In the genomic region with DNA sequence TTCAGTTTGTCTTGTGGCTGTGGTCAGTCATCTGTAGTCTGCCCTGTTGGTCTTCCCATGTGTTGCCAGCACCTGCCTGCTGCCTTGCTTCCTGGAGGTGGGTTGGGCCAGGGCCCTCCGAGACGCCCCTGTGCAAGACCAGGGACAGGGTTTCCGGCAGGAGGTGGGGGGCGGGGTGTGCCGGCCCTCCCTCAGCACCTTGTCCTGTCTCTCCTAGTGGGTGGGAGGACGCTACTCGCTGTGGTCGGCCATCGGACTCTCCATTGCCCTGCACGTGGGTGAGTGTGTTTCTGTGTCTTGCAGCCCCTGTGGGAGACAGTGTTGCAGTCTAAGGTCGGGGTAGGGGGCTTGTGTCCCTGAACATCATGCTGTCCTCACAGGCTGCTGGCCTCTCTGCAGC, we compare ENCODE assay signal across 20 cellular contexts.
"Had no signal": no experiment of that assay in that cellular context is flagged by ENCODE, and none has a peak within 500 bp of the region (broad histone marks: within the 10 kb centered on the region; RNA-seq: fewer than 3 reads in every experiment).

No MANE protein-coding gene starts in this region.

- H3K4me3 ChIP-seq: ascending aorta, body of pancreas, Peyer's patch, SJSA1 had no signal

- H3K27ac ChIP-seq: ascending aorta, body of pancreas, Peyer's patch, RWPE1, SJSA1 had no signal

- H3K4me1 ChIP-seq: ascending aorta, body of pancreas, Peyer's patch, SJSA1 had no signal

- H3K9me3 ChIP-seq: ascending aorta, body of pancreas, Peyer's patch had no signal

- H3K27me3 ChIP-seq: ascending aorta, body of pancreas, Peyer's patch, SJSA1 had no signal

- ATAC-seq: activated CD4-positive, CD25-positive, alpha-beta regulatory T cell treated with anti-CD3 and anti-CD28 coated beads, Interleukin-2, amount 50 U/mL, for 24 hours; activated CD8-positive, alpha-beta T cell treated with anti-CD3 and anti-CD28 coated beads for 36 hours; body of pancreas had no signal

- DNase-seq: activated CD4-positive, alpha-beta T cell treated with anti-CD3 and anti-CD28 coated beads for 4 hours; activated CD8-positive, alpha-beta memory T cell treated with anti-CD3 and anti-CD28 coated beads, Interleukin-2, amount 50 U/mL, for 4 hours; activated CD8-positive, alpha-beta T cell treated with anti-CD3 and anti-CD28 coated beads for 36 hours; activated T-cell treated with anti-CD3 and anti-CD28 coated beads, Interleukin-2, amount 50 U/mL, for 72 hours; body of pancreas; central memory CD4-positive, alpha-beta T cell; KG1; NCI-H1048; NCI-H1417 treated with DMSO at 0.1 percent for 48 hours; NCI-H1694; NCI-H2029 treated with DMSO at 0.1 percent for 48 hours; NCI-H345; NCI-H510A treated with DMSO at 0.1 percent for 48 hours; NK-92 treated with Interleukin-12 subunit alpha and Interleukin-12 subunit beta, amount 100 ng/mL, for 24 hours; OCI-M1; Peyer's patch had no signal
